ENCODE assay signal across 1 cellular context in the genomic region with DNA sequence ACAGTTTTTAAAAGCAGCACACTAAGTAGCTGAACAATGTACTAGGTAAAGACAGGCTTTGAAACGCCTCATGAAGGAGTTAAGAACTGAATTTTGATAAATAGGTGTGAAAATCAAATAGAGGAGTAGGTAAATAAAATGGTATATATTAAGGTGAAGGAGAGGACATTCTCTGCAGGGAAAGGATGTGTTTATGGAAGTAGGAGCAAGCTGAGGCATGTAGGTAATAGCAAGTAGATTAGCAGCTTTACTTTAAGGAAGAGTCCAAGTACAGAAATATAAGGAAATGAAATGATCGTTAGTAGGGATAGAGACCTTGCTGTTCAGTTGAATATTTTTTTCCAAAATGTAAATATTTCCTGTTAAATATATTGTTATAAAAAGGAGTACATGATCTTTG.
TF ChIP-seq lines count a peak whose summit lies in the region.

No MANE protein-coding gene starts in this region.

TF ChIP-seq in WTC11, 78 proteins besides CTCF, POLR2A, EP300 and RAD21 (continued from another document):
- TF ChIP-seq, protein P1, sequence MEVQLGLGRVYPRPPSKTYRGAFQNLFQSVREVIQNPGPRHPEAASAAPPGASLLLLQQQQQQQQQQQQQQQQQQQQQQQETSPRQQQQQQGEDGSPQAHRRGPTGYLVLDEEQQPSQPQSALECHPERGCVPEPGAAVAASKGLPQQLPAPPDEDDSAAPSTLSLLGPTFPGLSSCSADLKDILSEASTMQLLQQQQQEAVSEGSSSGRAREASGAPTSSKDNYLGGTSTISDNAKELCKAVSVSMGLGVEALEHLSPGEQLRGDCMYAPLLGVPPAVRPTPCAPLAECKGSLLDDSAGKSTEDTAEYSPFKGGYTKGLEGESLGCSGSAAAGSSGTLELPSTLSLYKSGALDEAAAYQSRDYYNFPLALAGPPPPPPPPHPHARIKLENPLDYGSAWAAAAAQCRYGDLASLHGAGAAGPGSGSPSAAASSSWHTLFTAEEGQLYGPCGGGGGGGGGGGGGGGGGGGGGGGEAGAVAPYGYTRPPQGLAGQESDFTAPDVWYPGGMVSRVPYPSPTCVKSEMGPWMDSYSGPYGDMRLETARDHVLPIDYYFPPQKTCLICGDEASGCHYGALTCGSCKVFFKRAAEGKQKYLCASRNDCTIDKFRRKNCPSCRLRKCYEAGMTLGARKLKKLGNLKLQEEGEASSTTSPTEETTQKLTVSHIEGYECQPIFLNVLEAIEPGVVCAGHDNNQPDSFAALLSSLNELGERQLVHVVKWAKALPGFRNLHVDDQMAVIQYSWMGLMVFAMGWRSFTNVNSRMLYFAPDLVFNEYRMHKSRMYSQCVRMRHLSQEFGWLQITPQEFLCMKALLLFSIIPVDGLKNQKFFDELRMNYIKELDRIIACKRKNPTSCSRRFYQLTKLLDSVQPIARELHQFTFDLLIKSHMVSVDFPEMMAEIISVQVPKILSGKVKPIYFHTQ (CRISPR knock-in tag; IDR thresholded peaks at IDR 0.05) = no peak
- no peak for TF ChIP-seq GRHL2 (CRISPR knock-in tag; IDR thresholded peaks at IDR 0.05; ENCODE audit: insufficient replicate concordance, severe bottlenecking)
- TF ChIP-seq, protein P2, sequence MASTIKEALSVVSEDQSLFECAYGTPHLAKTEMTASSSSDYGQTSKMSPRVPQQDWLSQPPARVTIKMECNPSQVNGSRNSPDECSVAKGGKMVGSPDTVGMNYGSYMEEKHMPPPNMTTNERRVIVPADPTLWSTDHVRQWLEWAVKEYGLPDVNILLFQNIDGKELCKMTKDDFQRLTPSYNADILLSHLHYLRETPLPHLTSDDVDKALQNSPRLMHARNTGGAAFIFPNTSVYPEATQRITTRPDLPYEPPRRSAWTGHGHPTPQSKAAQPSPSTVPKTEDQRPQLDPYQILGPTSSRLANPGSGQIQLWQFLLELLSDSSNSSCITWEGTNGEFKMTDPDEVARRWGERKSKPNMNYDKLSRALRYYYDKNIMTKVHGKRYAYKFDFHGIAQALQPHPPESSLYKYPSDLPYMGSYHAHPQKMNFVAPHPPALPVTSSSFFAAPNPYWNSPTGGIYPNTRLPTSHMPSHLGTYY (CRISPR knock-in tag; IDR thresholded peaks at IDR 0.05) = no peak
- no peak for TF ChIP-seq ZMAT4 (CRISPR knock-in tag; IDR thresholded peaks at IDR 0.05)
- TF ChIP-seq ZNF423 (CRISPR knock-in tag; IDR thresholded peaks at IDR 0.05) = no peak
- no peak for TF ChIP-seq RORB (CRISPR knock-in tag; IDR thresholded peaks at IDR 0.05)
- no peak for TF ChIP-seq HMGA2 (CRISPR knock-in tag; IDR thresholded peaks at IDR 0.05)
TF ChIP-seq in WTC11: peak in this region for 0.
